Comparison of ENCODE assay signal across 35 cellular contexts in genomic region chr15:39458131-39458530, GRCh38.
"Had no signal": no experiment of that assay in that cellular context is flagged by ENCODE, and none has a peak within 500 bp of the region (broad histone marks: within the 10 kb centered on the region; RNA-seq: fewer than 3 reads in every experiment).

No MANE protein-coding gene starts in this region.

- H3K36me3 ChIP-seq: MG63 had no signal

- H3K27me3 ChIP-seq: MG63 had no signal

- H3K4me3 ChIP-seq: MG63 had no signal

- DNase-seq: Karpas-422, Kasumi-1, MG63, MM.1S, MV-4-11, NCI-H1048, NCI-H1092, NCI-H1092 treated with DMSO at 0.1 percent for 48 hours, NCI-H1105, NCI-H1105 treated with DMSO at 0.1 percent for 48 hours, NCI-H1417, NCI-H1417 treated with DMSO at 0.1 percent for 48 hours, NCI-H1436, NCI-H1436 treated with DMSO at 0.1 percent for 48 hours, NCI-H146, NCI-H1694, NCI-H1694 treated with DMSO at 0.1 percent for 48 hours, NCI-H187, NCI-H187 treated with DMSO at 0.1 percent for 48 hours, NCI-H1930, NCI-H2029, NCI-H2029 treated with DMSO at 0.1 percent for 48 hours, NCI-H2081, NCI-H2081 treated with DMSO at 0.1 percent for 48 hours, NCI-H2107, NCI-H2171, NCI-H2171 treated with DMSO at 0.1 percent for 48 hours, NCI-H2227 treated with DMSO at 0.1 percent for 48 hours, NCI-H226, NCI-H345, NCI-H446, NCI-H446 treated with DMSO at 0.1 percent for 48 hours, NCI-H510A, NCI-H510A treated with DMSO at 0.1 percent for 48 hours, NCI-H524 had no signal
